8 cellular contexts compared by ENCODE assay signal in the genomic region with DNA sequence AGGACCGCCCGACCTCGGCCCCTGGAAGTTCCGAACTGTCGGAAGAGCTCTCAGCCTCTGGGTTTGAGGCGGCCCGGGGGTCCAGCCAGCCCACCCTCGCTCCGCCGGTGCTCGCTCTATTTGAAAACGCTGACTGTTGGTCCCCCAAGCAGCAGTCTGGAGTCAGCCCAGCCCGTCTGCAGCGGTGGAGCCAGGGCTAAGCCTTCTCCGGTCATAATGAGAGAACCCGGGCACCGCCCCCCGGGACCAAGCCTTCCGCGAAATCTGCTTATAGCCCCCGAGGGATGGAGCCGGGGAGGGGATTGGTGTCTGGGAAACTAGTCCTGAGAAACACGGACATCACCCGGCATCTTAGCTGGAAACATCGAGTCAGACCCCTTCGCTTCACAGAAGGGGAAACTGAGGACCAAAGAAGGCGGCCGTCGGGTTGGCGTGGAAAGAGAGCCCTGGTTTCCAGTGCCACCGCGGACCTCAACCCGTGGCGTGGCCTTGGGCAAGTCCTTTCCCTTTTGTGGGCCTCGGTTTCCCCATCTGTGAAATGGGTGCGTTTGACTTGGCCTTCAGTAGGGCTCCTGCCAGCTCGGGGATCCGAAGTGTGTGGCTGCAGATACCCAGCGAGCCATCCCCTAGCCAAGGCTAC.
DNase-seq lines count a peak whose midpoint lies in the region; ATAC-seq lines count a peak whose summit lies in the region.

No MANE protein-coding gene starts in this region.

- ATAC-seq in HG03108 (IDR thresholded peaks at IDR 0.05; ENCODE audit: unreplicated experiment), result no peak

- DNase-seq in activated CD8-positive, alpha-beta memory T cell treated with anti-CD3 and anti-CD28 coated beads, Interleukin-2, amount 50 U/mL, for 48 hours, result peak; percentile 59
- no peak for DNase-seq in activated CD8-positive, alpha-beta memory T cell treated with anti-CD3 and anti-CD28 coated beads for 24 hours
- DNase-seq in left kidney (ENCODE audit: low read depth, low spot score) (peak; percentile 26), substantia nigra (lab: John Stamatoyannopoulos, UW) (peak in 1 of 49 donors; percentile 53), putamen (ENCODE audit: low spot score) (no peak), NCI-H187 treated with DMSO at 0.1 percent for 48 hours (lab: John Stamatoyannopoulos, UW) (no peak)

- H3K27ac ChIP-seq in angular gyrus (ENCODE audit: low read depth, low read length) (peak overlapping the region; percentile 40), substantia nigra (ENCODE audit: low read depth, low read length, poor library complexity, severe bottlenecking) (peak overlapping the region; percentile 57)

Comparison
In these comparisons a context has a peak if more than half of its experiments do, and no peak if none do; other contexts are left out.
1. DNase-seq: peak in activated CD8-positive, alpha-beta memory T cell treated with anti-CD3 and anti-CD28 coated beads, Interleukin-2, amount 50 U/mL, for 48 hours (single experiment) and left kidney (single experiment); none in activated CD8-positive, alpha-beta memory T cell treated with anti-CD3 and anti-CD28 coated beads for 24 hours (single experiment), putamen (single experiment) and NCI-H187 treated with DMSO at 0.1 percent for 48 hours (single experiment).